ENCODE assay signal across 17 cellular contexts in the genomic region with DNA sequence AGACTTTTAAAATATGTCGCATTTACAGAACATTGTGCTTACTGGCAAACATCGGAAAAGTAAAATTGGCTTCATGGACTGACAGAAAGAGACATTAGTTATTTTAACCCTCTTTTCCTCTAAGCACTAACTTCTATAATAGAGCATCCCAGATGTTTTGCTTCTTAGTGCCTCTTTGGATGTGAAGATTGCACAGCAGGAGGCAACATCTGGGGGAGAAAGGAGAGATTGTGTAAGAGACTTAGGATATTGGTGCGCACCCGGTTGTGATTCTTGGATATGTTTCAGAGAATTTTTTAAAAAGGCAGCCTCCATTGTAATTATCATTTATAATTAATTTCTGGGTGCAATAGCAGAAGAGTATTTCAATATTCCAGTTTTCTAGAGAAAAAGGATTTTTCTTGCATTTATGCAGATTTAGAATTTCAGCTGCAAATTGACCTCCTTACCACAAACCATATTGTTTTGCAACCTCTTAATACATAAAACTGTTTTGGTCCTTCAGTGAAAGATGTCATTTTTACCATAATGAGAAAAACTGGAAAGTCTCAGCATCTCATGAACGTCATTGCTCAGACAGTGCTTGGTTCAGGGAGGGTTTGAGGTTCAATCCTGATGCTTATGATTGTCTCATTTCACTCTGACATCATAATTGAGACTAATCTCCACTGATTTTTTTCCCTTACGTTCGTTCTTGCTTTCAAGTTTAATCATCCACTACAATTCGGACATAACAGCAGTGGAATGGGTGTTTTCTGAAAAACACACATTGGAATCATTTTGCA.
DNase-seq lines count a peak whose midpoint lies in the region; ATAC-seq and TF ChIP-seq lines count a peak whose summit lies in the region.
"Had no signal": no experiment of that assay in that cellular context is flagged by ENCODE, and none has a peak within 500 bp of the region (broad histone marks: within the 10 kb centered on the region; RNA-seq: fewer than 3 reads in every experiment).

No MANE protein-coding gene starts in this region.

- TF ChIP-seq CTCF in AG10803 (conservative IDR thresholded peaks at IDR 0.05; ENCODE audit: low read length) (no peak), choroid plexus epithelial cell (conservative IDR thresholded peaks at IDR 0.05; ENCODE audit: low read depth, low read length) (no peak), left ventricle myocardium inferior (IDR thresholded peaks at IDR 0.05; ENCODE audit: borderline replicate concordance) (no peak), spleen (IDR thresholded peaks at IDR 0.05 in 8 of 11, conservative IDR thresholded peaks at IDR 0.05 in 3 of 11) (no peak), type B pancreatic cell (conservative IDR thresholded peaks at IDR 0.05) (no peak)

- intact Hi-C loops in left ventricle myocardium inferior (cut with micrococcal nuclease) (loop anchor here (10.0 kb wide), 1 partner anchor 67 kb away; no protein-coding TSS in a partner anchor), spleen (cut with DNase I; ENCODE audit: low total_unique reads) (no loop called here)

- no peak for TF ChIP-seq POLR2A in spleen (IDR thresholded peaks at IDR 0.05)

- H3K4me1 ChIP-seq in left ventricle myocardium inferior (no peaks in the 10 kb centered on the region), spleen (peaks cover 0 to 3% (median 0%) of the 10 kb centered on the region in 6 donors)
- H3K4me1 ChIP-seq: BE2C had no signal

- no peak overlapping the region for H3K27ac Mint-ChIP-seq in type B pancreatic cell
- H3K27ac Mint-ChIP-seq: CD14-positive monocyte; CD8-positive, alpha-beta T cell had no signal

- H3K4me3 ChIP-seq in AG10803 (ENCODE audit: low read length) (no peak overlapping the region), choroid plexus epithelial cell (ENCODE audit: low read depth, low read length) (no peak overlapping the region), left ventricle myocardium inferior (no peak overlapping the region), spleen (no peak overlapping the region)

- H3K27ac ChIP-seq in left ventricle myocardium inferior (replicated peaks) = peak overlapping the region; percentile 30
- H3K27ac ChIP-seq in spleen = peak overlapping the region in 1 of 8 donors; percentile 29
- H3K27ac ChIP-seq: HL-60 had no signal

- no peak for ATAC-seq in HG03521 (IDR thresholded peaks at IDR 0.05; ENCODE audit: unreplicated experiment)
- ATAC-seq: CD8-positive, alpha-beta T cell; HCT116 had no signal

- peaks cover 36% of the 10 kb centered on the region for H3K4me1 Mint-ChIP-seq in type B pancreatic cell (ENCODE audit: unreplicated experiment)
- H3K4me1 Mint-ChIP-seq: CD14-positive monocyte had no signal

- no peaks in the 10 kb centered on the region for H3K36me3 ChIP-seq in left ventricle myocardium inferior
- no peaks in the 10 kb centered on the region for H3K36me3 ChIP-seq in spleen
- H3K36me3 ChIP-seq: BE2C had no signal

- H3K4me3 Mint-ChIP-seq in type B pancreatic cell = no peak overlapping the region
- H3K4me3 Mint-ChIP-seq: CD14-positive monocyte; CD8-positive, alpha-beta T cell had no signal

- peak; percentile 43 for DNase-seq in AG10803 (ENCODE audit: low read depth)
- DNase-seq in choroid plexus epithelial cell (ENCODE audit: low read depth) = peak; percentile 13
- DNase-seq in fibroblast of peridontal ligament (ENCODE audit: extremely low read depth) = peak; percentile 7
- no peak for DNase-seq in left ventricle myocardium inferior
- DNase-seq in spleen = no peak
- no peak for DNase-seq in NCI-H510A treated with DMSO at 0.1 percent for 48 hours (lab: John Stamatoyannopoulos, UW)
- no peak for DNase-seq in type B pancreatic cell (ENCODE audit: extremely low spot score, unreplicated experiment)
- DNase-seq: BE2C; CD8-positive, alpha-beta T cell; COR-L47; DMS153; DND-41; GF-D8 had no signal

- peaks cover 7% of the 10 kb centered on the region for H3K27me3 Mint-ChIP-seq in type B pancreatic cell

- H3K9me3 Mint-ChIP-seq in type B pancreatic cell = no peaks in the 10 kb centered on the region
- H3K9me3 Mint-ChIP-seq: CD14-positive monocyte; CD8-positive, alpha-beta T cell had no signal

- 67 to 78% (median 69%) methylated on average over 8 of the region's 8 CpGs for WGBS in spleen, 5 donors

- no peaks in the 10 kb centered on the region for H3K9me3 ChIP-seq in left ventricle myocardium inferior (replicated peaks)
- H3K9me3 ChIP-seq in spleen = no peaks in the 10 kb centered on the region
- H3K9me3 ChIP-seq: BE2C had no signal

- H3K36me3 Mint-ChIP-seq in type B pancreatic cell = no peaks in the 10 kb centered on the region
- H3K36me3 Mint-ChIP-seq: CD14-positive monocyte; CD8-positive, alpha-beta T cell had no signal

- H3K27me3 ChIP-seq in left ventricle myocardium inferior (ENCODE audit: low read depth) = no peaks in the 10 kb centered on the region
- no peaks in the 10 kb centered on the region for H3K27me3 ChIP-seq in spleen (replicated peaks in 1 of 7)
- H3K27me3 ChIP-seq: BE2C had no signal

Comparison
In these comparisons a context has a peak if more than half of its experiments do, and no peak if none do; other contexts are left out.
1. DNase-seq: peak in AG10803 (single experiment), choroid plexus epithelial cell (single experiment) and fibroblast of peridontal ligament (single experiment); none in left ventricle myocardium inferior (single experiment), spleen (single experiment), NCI-H510A treated with DMSO at 0.1 percent for 48 hours (single experiment) and type B pancreatic cell (single experiment).